9 cellular contexts compared by ENCODE assay signal in genomic region chr12:109093022-109093918, GRCh38. TPM values are rescaled to one million over a fixed set of nuclear protein-coding genes. Genes with fewer than 3 reads are reported as not detected.
DNase-seq lines count a peak whose midpoint lies in the region; ATAC-seq, FAIRE-seq and TF ChIP-seq lines count a peak whose summit lies in the region.
"Had no signal": no experiment of that assay in that cellular context is flagged by ENCODE, and none has a peak within 500 bp of the region (broad histone marks: within the 10 kb centered on the region; RNA-seq: fewer than 3 reads in every experiment).

ALKBH2 (minus strand) TSS chr12:109093472; CDS start chr12:109092786, 686 bp downstream.

- intact Hi-C loops in activated B cell treated with CpG ODN at 0.5 μM for 24 hours (cut with micrococcal nuclease) = loop anchor here (1.0 to 10.0 kb wide), 14 partner anchors 41 to 1998 kb away; partner anchors contain the start of genes CRY1, FICD, PWP1 and USP30

- CTCF ChIA-PET in activated B cell treated with CpG ODN at 0.5 μM for 24 hours (lab: Charles Lee) = interaction anchor here (0.8 to 2.3 kb wide), 7 partner anchors 18 to 531 kb away, joined by 4 to 7 read pairs (median 5); partner anchors contain the start of gene ISCU

- H3K27me3 Mint-ChIP-seq in activated B cell treated with CpG ODN at 0.5 μM for 24 hours = no peaks in the 10 kb centered on the region

- POLR2A ChIA-PET in activated B cell treated with CpG ODN at 0.5 μM for 24 hours (lab: Charles Lee) = interaction anchor here (0.7 to 2.7 kb wide), 4 partner anchors 41 to 571 kb away, joined by 3 to 9 read pairs (median 6); partner anchors contain the start of genes ISCU and USP30

- peak within 1 kb of the TSS; percentile 92 for H3K27ac Mint-ChIP-seq in activated B cell treated with CpG ODN at 0.5 μM for 24 hours

- peaks cover 33% of the 10 kb centered on the region for H3K4me1 Mint-ChIP-seq in activated B cell treated with CpG ODN at 0.5 μM for 24 hours

- H3K9me3 Mint-ChIP-seq in activated B cell treated with CpG ODN at 0.5 μM for 24 hours = no peaks in the 10 kb centered on the region

- TF ChIP-seq CTCF in activated B cell treated with CpG ODN at 0.5 μM for 24 hours (IDR thresholded peaks at IDR 0.05) = peak; percentile 92

- H3K27ac ChIP-seq in caudate nucleus (ENCODE audit: low read depth, low read length) = peak within 1 kb of the TSS; percentile 42

- H3K4me3 Mint-ChIP-seq in activated B cell treated with CpG ODN at 0.5 μM for 24 hours = peak within 1 kb of the TSS; percentile 88

- DNase-seq in AG08396 (ENCODE audit: low spot score) (peak; percentile 93), NCI-H226 (peak; percentile 76), activated B cell treated with CpG ODN at 0.5 μM for 24 hours (peak; percentile 90), caudate nucleus (lab: John Stamatoyannopoulos, UW) (peak; percentile 29 to 97 (median 88))
- peak; percentile 94 for DNase-seq in stimulated activated CD4-positive, alpha-beta T cell treated with anti-CD3 and anti-CD28 coated beads, Interleukin-12 subunit alpha, Interleukin-12 subunit beta, amount 100 ng/mL, for 4 hours

- FAIRE-seq in islet of Langerhans (lab: Jason Lieb, UNC) = peak; percentile 24
- FAIRE-seq: colon had no signal

- H3K36me3 Mint-ChIP-seq in activated B cell treated with CpG ODN at 0.5 μM for 24 hours (ENCODE audit: low read depth) = peaks cover 37% of the 10 kb centered on the region

- ATAC-seq in GM18907 (IDR thresholded peaks at IDR 0.05; ENCODE audit: unreplicated experiment) (peak; percentile 60), HG03175 (IDR thresholded peaks at IDR 0.05; ENCODE audit: unreplicated experiment) (peak; percentile 63), activated B cell treated with CpG ODN at 0.5 μM for 24 hours (ENCODE audit: low read depth) (peak; percentile 68)

RNA-seq across cellular contexts. Expression of gene ALKBH2, which starts in this region (rescaled TPM):
- total RNA-seq in activated B cell treated with CpG ODN at 0.5 μM for 24 hours = 21.3 and 24.1 TPM in 2 replicates

Comparison
In these comparisons a context has a peak if more than half of its experiments do, and no peak if none do; other contexts are left out.
1. Peak in every context shown above with its lines: DNase-seq, ATAC-seq and H3K27ac ChIP-seq.